Comparison of ENCODE assay signal across 24 cellular contexts in the genomic region with DNA sequence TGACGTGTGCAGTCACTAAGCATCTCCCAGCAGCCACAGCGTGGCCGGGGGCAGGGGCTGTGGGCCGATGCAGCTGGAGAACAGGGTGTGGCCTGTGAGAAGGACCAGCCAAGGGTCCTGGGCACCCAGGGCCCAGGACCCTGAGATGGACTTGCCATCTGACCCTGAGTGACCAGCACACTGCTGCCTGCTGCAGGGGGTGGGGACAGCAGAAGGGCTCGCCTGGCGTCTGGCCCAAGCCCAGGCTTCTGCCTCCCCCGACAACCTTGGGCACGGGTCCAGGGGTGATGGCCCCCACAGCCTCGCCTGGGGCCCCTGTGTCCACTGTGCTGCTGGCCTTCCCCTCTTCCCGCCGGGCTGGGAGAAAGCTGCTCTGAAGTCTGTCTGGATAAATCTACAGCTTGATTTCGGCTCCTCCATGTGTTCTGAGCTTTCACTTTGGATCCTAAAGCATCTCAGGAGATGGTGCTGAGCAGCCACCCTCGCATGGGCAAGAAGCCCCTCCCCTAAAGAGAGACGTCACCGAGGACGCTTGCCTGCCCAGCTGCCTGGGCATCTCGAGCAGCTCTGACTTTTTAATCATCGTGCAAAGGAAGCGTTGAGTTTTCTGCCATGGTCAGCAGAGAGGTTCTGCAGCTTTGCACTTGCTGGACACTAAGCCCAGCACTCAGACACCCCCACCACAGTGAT. TPM values are rescaled to one million over a fixed set of nuclear protein-coding genes. Genes with fewer than 3 reads are reported as not detected.
"Had no signal": no experiment of that assay in that cellular context is flagged by ENCODE, and none has a peak within 500 bp of the region (broad histone marks: within the 10 kb centered on the region; RNA-seq: fewer than 3 reads in every experiment).

No MANE protein-coding gene starts in this region.

- H3K36me3 ChIP-seq: esophagus muscularis mucosa, sigmoid colon, tibial artery, uterus had no signal

- ATAC-seq: activated CD8-positive, alpha-beta T cell treated with anti-CD3 and anti-CD28 coated beads for 36 hours; activated T-cell treated with anti-CD3 and anti-CD28 coated beads, Interleukin-2, amount 50 U/mL, for 72 hours; body of pancreas; left ventricle myocardium superior; stimulated activated effector memory CD8-positive, alpha-beta T cell treated with anti-CD3 and anti-CD28 coated beads, Interleukin-12 subunit alpha, Interleukin-12 subunit beta, amount 100 ng/mL, for 72 hours had no signal

- H3K36me3 Mint-ChIP-seq: activated naive CD8-positive, alpha-beta T cell; memory B cell; stimulated activated effector memory CD8-positive, alpha-beta T cell treated with anti-CD3 and anti-CD28 coated beads, Interleukin-12 subunit alpha, Interleukin-12 subunit beta, amount 100 ng/mL, for 72 hours had no signal

- H3K9me3 Mint-ChIP-seq: activated CD8-positive, alpha-beta T cell treated with anti-CD3 and anti-CD28 coated beads for 36 hours; activated T-cell treated with anti-CD3 and anti-CD28 coated beads, Interleukin-2, amount 50 U/mL, for 72 hours; memory B cell; stimulated activated effector memory CD8-positive, alpha-beta T cell treated with anti-CD3 and anti-CD28 coated beads, Interleukin-12 subunit alpha, Interleukin-12 subunit beta, amount 100 ng/mL, for 72 hours had no signal

- DNase-seq: activated CD4-positive, alpha-beta T cell treated with anti-CD3 and anti-CD28 coated beads for 4 hours; activated CD8-positive, alpha-beta memory T cell treated with anti-CD3 and anti-CD28 coated beads, Interleukin-2, amount 50 U/mL, for 4 hours; activated CD8-positive, alpha-beta T cell treated with anti-CD3 and anti-CD28 coated beads for 36 hours; activated gamma-delta T cell; activated T-cell treated with anti-CD3 and anti-CD28 coated beads, Interleukin-2, amount 50 U/mL, for 72 hours; amniotic stem cell; body of pancreas; central memory CD4-positive, alpha-beta T cell; effector CD4-positive, alpha-beta T cell; hippocampal formation; kidney; left ventricle myocardium superior; sigmoid colon; T-helper 2 cell; tibial artery; uterus had no signal

- H3K4me3 ChIP-seq: body of pancreas, coronary artery, esophagus muscularis mucosa, sigmoid colon, tibial artery, uterus had no signal

- H3K4me1 Mint-ChIP-seq: memory B cell; stimulated activated effector memory CD8-positive, alpha-beta T cell treated with anti-CD3 and anti-CD28 coated beads, Interleukin-12 subunit alpha, Interleukin-12 subunit beta, amount 100 ng/mL, for 72 hours had no signal

- H3K4me1 ChIP-seq: uterus had no signal

- H3K27ac ChIP-seq: body of pancreas, coronary artery, esophagus muscularis mucosa, sigmoid colon, tibial artery, uterus had no signal

- H3K9me3 ChIP-seq: body of pancreas, esophagus muscularis mucosa, sigmoid colon, tibial artery, uterus had no signal

- H3K4me3 Mint-ChIP-seq: activated CD8-positive, alpha-beta T cell treated with anti-CD3 and anti-CD28 coated beads for 36 hours; activated naive CD8-positive, alpha-beta T cell; activated T-cell treated with anti-CD3 and anti-CD28 coated beads, Interleukin-2, amount 50 U/mL, for 72 hours; memory B cell; stimulated activated effector memory CD8-positive, alpha-beta T cell treated with anti-CD3 and anti-CD28 coated beads, Interleukin-12 subunit alpha, Interleukin-12 subunit beta, amount 100 ng/mL, for 72 hours had no signal

- H3K27ac Mint-ChIP-seq: activated CD8-positive, alpha-beta T cell treated with anti-CD3 and anti-CD28 coated beads for 36 hours; activated naive CD8-positive, alpha-beta T cell; activated T-cell treated with anti-CD3 and anti-CD28 coated beads, Interleukin-2, amount 50 U/mL, for 72 hours; memory B cell; stimulated activated effector memory CD8-positive, alpha-beta T cell treated with anti-CD3 and anti-CD28 coated beads, Interleukin-12 subunit alpha, Interleukin-12 subunit beta, amount 100 ng/mL, for 72 hours had no signal

RNA-seq across cellular contexts. Expression of a gene that starts 5.6 kb away (rescaled TPM):
- total RNA-seq: activated CD8-positive, alpha-beta T cell treated with anti-CD3 and anti-CD28 coated beads for 36 hours; activated T-cell treated with anti-CD3 and anti-CD28 coated beads, Interleukin-2, amount 50 U/mL, for 72 hours; glomerular endothelial cell; kidney; osteocyte had no signal

RNA-seq across cellular contexts. Expression of a gene that starts 8.3 kb away (rescaled TPM):
- total RNA-seq: activated CD8-positive, alpha-beta T cell treated with anti-CD3 and anti-CD28 coated beads for 36 hours; activated T-cell treated with anti-CD3 and anti-CD28 coated beads, Interleukin-2, amount 50 U/mL, for 72 hours; body of pancreas; esophagus muscularis mucosa; glomerular endothelial cell; kidney; left ventricle myocardium superior; osteocyte; sigmoid colon; uterus had no signal
- polyA plus RNA-seq: neural cell, sigmoid colon had no signal

RNA-seq across cellular contexts. Expression of a gene that starts 44.5 kb away (rescaled TPM):
- total RNA-seq: activated CD8-positive, alpha-beta T cell treated with anti-CD3 and anti-CD28 coated beads for 36 hours; activated T-cell treated with anti-CD3 and anti-CD28 coated beads, Interleukin-2, amount 50 U/mL, for 72 hours; body of pancreas; esophagus muscularis mucosa; glomerular endothelial cell; kidney; left ventricle myocardium superior; osteocyte; sigmoid colon; uterus had no signal
- polyA plus RNA-seq: sigmoid colon had no signal
